1 cellular context compared by ENCODE assay signal in genomic region chr1:28111157-28111556, GRCh38.
TF ChIP-seq lines count a peak whose summit lies in the region.

No MANE protein-coding gene starts in this region.

TF ChIP-seq in GM12878, 131 proteins besides CTCF, POLR2A, EP300 and RAD21 (continued from another document):
- TF ChIP-seq TCF7 (IDR thresholded peaks at IDR 0.05; ENCODE audit: borderline replicate concordance) (no peak), CREM (IDR thresholded peaks at IDR 0.05; ENCODE audit: low read depth) (0 out of 2 replicates have a peak, but pooled peaks have one; percentile 19), IKZF2 (IDR thresholded peaks at IDR 0.05) (peak in 1 of 2 experiments; percentile 32; a peak in 3 of 4 replicates)
TF ChIP-seq in GM12878: peak in this region for 6.
